ENCODE assay signal across 22 cellular contexts in the genomic region with DNA sequence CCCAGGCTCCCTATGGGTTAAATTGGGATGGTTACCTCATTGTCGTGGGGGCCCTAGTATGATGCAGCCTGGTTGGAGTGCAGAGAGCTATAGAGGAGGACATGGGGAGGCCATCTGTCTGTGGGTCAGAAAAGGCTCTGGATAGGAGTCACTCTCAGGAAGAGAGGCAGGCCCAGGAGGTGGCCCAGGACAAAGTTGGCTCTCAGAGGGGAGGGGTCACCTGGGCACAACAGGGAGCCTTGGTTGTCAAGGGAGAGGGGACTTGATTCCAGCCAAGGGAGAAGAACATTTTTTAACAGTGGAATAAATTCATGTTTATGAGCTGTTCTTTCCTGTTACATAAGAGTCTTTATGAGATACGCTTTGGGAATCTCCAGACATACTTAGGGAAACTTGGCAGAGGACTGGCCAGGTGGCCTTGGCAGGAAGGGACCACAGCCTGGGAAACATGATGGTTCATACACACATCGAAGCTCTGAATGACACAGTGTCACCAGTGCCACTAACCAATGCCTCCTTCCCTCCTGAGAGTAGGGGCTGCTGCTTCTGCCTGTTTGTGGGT. TPM values are rescaled to one million over a fixed set of nuclear protein-coding genes. Genes with fewer than 3 reads are reported as not detected.
"Had no signal": no experiment of that assay in that cellular context is flagged by ENCODE, and none has a peak within 500 bp of the region (broad histone marks: within the 10 kb centered on the region; RNA-seq: fewer than 3 reads in every experiment).

No MANE protein-coding gene starts in this region.

- H3K36me3 ChIP-seq: left ventricle myocardium inferior, suprapubic skin, upper lobe of left lung had no signal

- H3K27ac ChIP-seq: body of pancreas, left ventricle myocardium inferior, suprapubic skin, upper lobe of left lung had no signal

- H3K9me3 Mint-ChIP-seq: activated CD4-positive, alpha-beta T cell treated with anti-CD3 and anti-CD28 coated beads, Interleukin-2, amount 10 ng/mL, durations not matched to agents 7 days and 5 days; activated naive CD4-positive, alpha-beta T cell treated with anti-CD3 and anti-CD28 coated beads, Interleukin-2, amount 50 U/mL, for 72 hours; activated T-cell treated with anti-CD3 and anti-CD28 coated beads, Interleukin-2, amount 50 U/mL, for 72 hours; nephron had no signal

- H3K27ac Mint-ChIP-seq: activated CD4-positive, alpha-beta T cell treated with anti-CD3 and anti-CD28 coated beads, Interleukin-2, amount 10 ng/mL, durations not matched to agents 7 days and 5 days; activated naive CD4-positive, alpha-beta T cell treated with anti-CD3 and anti-CD28 coated beads, Interleukin-2, amount 50 U/mL, for 72 hours; activated T-cell treated with anti-CD3 and anti-CD28 coated beads, Interleukin-2, amount 50 U/mL, for 72 hours; nephron had no signal

- H3K4me1 Mint-ChIP-seq: nephron had no signal

- H3K9me3 ChIP-seq: body of pancreas, left ventricle myocardium inferior, suprapubic skin, upper lobe of left lung had no signal

- H3K4me3 Mint-ChIP-seq: activated CD4-positive, alpha-beta T cell treated with anti-CD3 and anti-CD28 coated beads, Interleukin-2, amount 10 ng/mL, durations not matched to agents 7 days and 5 days; activated T-cell treated with anti-CD3 and anti-CD28 coated beads, Interleukin-2, amount 50 U/mL, for 72 hours; nephron had no signal

- H3K4me3 ChIP-seq: body of pancreas, left ventricle myocardium inferior, smooth muscle cell, suprapubic skin, upper lobe of left lung had no signal

- H3K27me3 ChIP-seq: body of pancreas, suprapubic skin, upper lobe of left lung had no signal

- DNase-seq: activated CD4-positive, alpha-beta T cell treated with anti-CD3 and anti-CD28 coated beads, Interleukin-2, amount 10 ng/mL, durations not matched to agents 7 days and 5 days; activated CD8-positive, alpha-beta memory T cell treated with anti-CD3 and anti-CD28 coated beads, Interleukin-2, amount 50 U/mL, for 48 hours; activated gamma-delta T cell; activated T-cell treated with anti-CD3 and anti-CD28 coated beads, Interleukin-2, amount 50 U/mL, for 72 hours; amygdala; body of pancreas; central memory CD4-positive, alpha-beta T cell; left ventricle myocardium inferior; mesenchymal stem cell; nucleus accumbens; stimulated activated CD4-positive, alpha-beta T cell treated with anti-CD3 and anti-CD28 coated beads, Interleukin-4, amount 100 ng/mL, for 4 hours; stimulated activated CD8-positive, alpha-beta memory T cell treated with anti-CD3 and anti-CD28 coated beads, Interleukin-4, amount 100 ng/mL, for 48 hours; stimulated activated naive CD8-positive, alpha-beta T cell treated with anti-CD3 and anti-CD28 coated beads, Interleukin-15, Interleukin-2, amounts not matched to agents 100 U/mL and 50 U/mL, for 24 hours; upper lobe of left lung had no signal

- H3K27me3 Mint-ChIP-seq: activated CD4-positive, alpha-beta T cell treated with anti-CD3 and anti-CD28 coated beads, Interleukin-2, amount 10 ng/mL, durations not matched to agents 7 days and 5 days had no signal

- H3K4me1 ChIP-seq: body of pancreas, left ventricle myocardium inferior, suprapubic skin had no signal

- H3K36me3 Mint-ChIP-seq: activated naive CD4-positive, alpha-beta T cell treated with anti-CD3 and anti-CD28 coated beads, Interleukin-2, amount 50 U/mL, for 72 hours had no signal

RNA-seq across cellular contexts. Expression of a gene that starts 27.5 kb away (rescaled TPM):
- total RNA-seq: activated CD4-positive, alpha-beta T cell treated with anti-CD3 and anti-CD28 coated beads, Interleukin-2, amount 10 ng/mL, durations not matched to agents 7 days and 5 days; activated naive CD4-positive, alpha-beta T cell treated with anti-CD3 and anti-CD28 coated beads, Interleukin-2, amount 50 U/mL, for 72 hours; activated T-cell treated with anti-CD3 and anti-CD28 coated beads, Interleukin-2, amount 50 U/mL, for 72 hours; body of pancreas; dermis microvascular lymphatic vessel endothelial cell; left ventricle myocardium inferior; posterior vena cava; right cardiac atrium; T-helper 2 cell treated with Interferon-gamma antibody and Interleukin-4, amounts not matched to agents 100 ng/mL and 5 ng/mL, for 36 hours; upper lobe of left lung had no signal
- polyA plus RNA-seq: right cardiac atrium had no signal
